ENCODE assay signal across 8 cellular contexts in the genomic region with DNA sequence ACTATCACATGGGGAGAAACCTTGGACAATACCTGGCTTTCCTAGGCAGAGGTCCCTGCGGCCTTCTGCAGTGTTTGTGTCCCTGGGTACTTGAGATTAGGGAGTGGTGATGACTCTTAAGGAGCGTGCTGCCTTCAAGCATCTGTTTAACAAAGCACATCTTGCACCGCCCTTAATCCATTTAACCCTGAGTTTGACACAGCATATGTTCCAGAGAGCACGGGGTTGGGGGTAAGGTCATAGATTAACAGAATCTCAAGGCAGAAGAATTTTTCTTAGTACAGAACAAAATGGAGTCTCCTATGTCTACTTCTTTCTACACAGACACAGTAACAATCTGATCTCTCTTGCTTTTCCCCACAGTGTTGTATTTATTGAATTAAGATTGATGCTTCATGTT. TPM values are rescaled to one million over a fixed set of nuclear protein-coding genes. Genes with fewer than 3 reads are reported as not detected.
DNase-seq lines count a peak whose midpoint lies in the region; ATAC-seq and TF ChIP-seq lines count a peak whose summit lies in the region.
"Not testable (repeated sequence)": the region's sequence is repeated elsewhere in the genome, so short reads cannot be mapped to it uniquely, and the experiment has no call there.
"Had no signal": no experiment of that assay in that cellular context is flagged by ENCODE, and none has a peak within 500 bp of the region (broad histone marks: within the 10 kb centered on the region; RNA-seq: fewer than 3 reads in every experiment).

No MANE protein-coding gene starts in this region.

- ATAC-seq in T-helper 17 cell; activated T-cell treated with anti-CD3 and anti-CD28 coated beads, Interleukin-2, amount 50 U/mL, for 4 hours; natural killer cell; stimulated activated naive B cell treated with anti-CD40 and anti-IgM and Interleukin-4, amounts not matched to agents 10 μg/mL and 1 μg/mL and 100 μg/mL, for 72 hours (replicated peaks): not testable (repeated sequence)

- not testable (repeated sequence) for H3K9me3 ChIP-seq in CD4-positive, alpha-beta memory T cell (ENCODE audit: control insufficient read depth in 1 of 2, low read length in 2 of 2); T-helper 17 cell (ENCODE audit: control insufficient read depth, low read length, poor library complexity, severe bottlenecking); hepatocyte (ENCODE audit: low read depth)

- WGBS in hepatocyte (ENCODE audit: low lambda C conversion rate, missing lambda C conversion rate), result 41% methylated on average over 3 of the region's 4 CpGs

- H3K27me3 ChIP-seq in CD4-positive, alpha-beta memory T cell (ENCODE audit: insufficient read depth, low read length); hepatocyte: not testable (repeated sequence)

- intact Hi-C loops in CD4-positive, alpha-beta memory T cell (cut with micrococcal nuclease), result loop anchor here (5.0 kb wide), 1 partner anchor 128 kb away; a partner anchor contains a TSS
- intact Hi-C loops in natural killer cell (cut with micrococcal nuclease), result loop anchor here (5.0 kb wide), 1 partner anchor 133 kb away; no protein-coding TSS in a partner anchor

- not testable (repeated sequence) for H2AFZ ChIP-seq in hepatocyte

- not testable (repeated sequence) for H3K79me2 ChIP-seq in hepatocyte

- H3K4me1 Mint-ChIP-seq in CD4-positive, alpha-beta memory T cell, result peaks cover 8 to 18% (median 12%) of the 10 kb centered on the region in 4 donors
- H3K4me1 Mint-ChIP-seq in T-helper 17 cell (peaks cover 11% of the 10 kb centered on the region), natural killer cell (peaks cover 11% of the 10 kb centered on the region in 2 donors)
- H3K4me1 Mint-ChIP-seq in activated T-cell treated with anti-CD3 and anti-CD28 coated beads, Interleukin-2, amount 50 U/mL, for 4 hours (ENCODE audit: low read depth), result not testable (repeated sequence)
- H3K4me1 Mint-ChIP-seq in activated naive CD4-positive, alpha-beta T cell treated with anti-CD3 and anti-CD28 coated beads, Interleukin-2, amount 50 U/mL, for 24 hours, result peaks cover 14% of the 10 kb centered on the region
- H3K4me1 Mint-ChIP-seq in stimulated activated naive B cell treated with anti-CD40 and anti-IgM and Interleukin-4, amounts not matched to agents 10 μg/mL and 1 μg/mL and 100 μg/mL, for 72 hours, result peaks cover 8 to 18% of the 10 kb centered on the region in 2 donors

- H3K9me2 ChIP-seq in hepatocyte (replicated peaks; ENCODE audit: insufficient read depth), result not testable (repeated sequence)

- CTCF ChIA-PET in CD4-positive, alpha-beta memory T cell (lab: Charles Lee; ENCODE audit: partially characterized antibody), result not testable (repeated sequence)

- POLR2A ChIA-PET in CD4-positive, alpha-beta memory T cell (lab: Charles Lee; ENCODE audit: partially characterized antibody), result not testable (repeated sequence)

- not testable (repeated sequence) for H3K36me3 ChIP-seq in CD4-positive, alpha-beta memory T cell (ENCODE audit: insufficient read depth, low read length); hepatocyte (replicated peaks; ENCODE audit: insufficient read depth, low read depth)

- H3K4me2 ChIP-seq in hepatocyte, result not testable (repeated sequence)

- H3K36me3 Mint-ChIP-seq in CD4-positive, alpha-beta memory T cell, result peaks cover 0 to 11% of the 10 kb centered on the region in 2 donors
- H3K36me3 Mint-ChIP-seq in T-helper 17 cell (ENCODE audit: low read depth); activated T-cell treated with anti-CD3 and anti-CD28 coated beads, Interleukin-2, amount 50 U/mL, for 4 hours (ENCODE audit: insufficient read depth); activated naive CD4-positive, alpha-beta T cell treated with anti-CD3 and anti-CD28 coated beads, Interleukin-2, amount 50 U/mL, for 24 hours; natural killer cell; stimulated activated naive B cell treated with anti-CD40 and anti-IgM and Interleukin-4, amounts not matched to agents 10 μg/mL and 1 μg/mL and 100 μg/mL, for 72 hours: not testable (repeated sequence)

- not testable (repeated sequence) for H3K27ac ChIP-seq in CD4-positive, alpha-beta memory T cell (ENCODE audit: low read depth, low read length)
- peak overlapping the region; percentile 51 for H3K27ac ChIP-seq in hepatocyte

- H3K27me3 Mint-ChIP-seq in CD4-positive, alpha-beta memory T cell; T-helper 17 cell; activated T-cell treated with anti-CD3 and anti-CD28 coated beads, Interleukin-2, amount 50 U/mL, for 4 hours (ENCODE audit: low read depth); activated naive CD4-positive, alpha-beta T cell treated with anti-CD3 and anti-CD28 coated beads, Interleukin-2, amount 50 U/mL, for 24 hours: not testable (repeated sequence)
- H3K27me3 Mint-ChIP-seq in natural killer cell (ENCODE audit: low read depth in 2 of 2), result peaks cover 10 to 12% of the 10 kb centered on the region in 2 donors
- H3K27me3 Mint-ChIP-seq in stimulated activated naive B cell treated with anti-CD40 and anti-IgM and Interleukin-4, amounts not matched to agents 10 μg/mL and 1 μg/mL and 100 μg/mL, for 72 hours, result peaks cover 13 to 23% of the 10 kb centered on the region in 2 donors

- H3K4me1 ChIP-seq in CD4-positive, alpha-beta memory T cell (ENCODE audit: insufficient read depth, low read length), result peaks cover 13% of the 10 kb centered on the region
- not testable (repeated sequence) for H3K4me1 ChIP-seq in hepatocyte (ENCODE audit: insufficient read depth)

- H3K9me3 Mint-ChIP-seq in CD4-positive, alpha-beta memory T cell; activated T-cell treated with anti-CD3 and anti-CD28 coated beads, Interleukin-2, amount 50 U/mL, for 4 hours; activated naive CD4-positive, alpha-beta T cell treated with anti-CD3 and anti-CD28 coated beads, Interleukin-2, amount 50 U/mL, for 24 hours; natural killer cell; stimulated activated naive B cell treated with anti-CD40 and anti-IgM and Interleukin-4, amounts not matched to agents 10 μg/mL and 1 μg/mL and 100 μg/mL, for 72 hours: not testable (repeated sequence)

- H3K4me3 Mint-ChIP-seq in CD4-positive, alpha-beta memory T cell, result peak overlapping the region in 7 of 8 donors; percentile 13 to 74 (median 44)
- H3K4me3 Mint-ChIP-seq in T-helper 17 cell; stimulated activated naive B cell treated with anti-CD40 and anti-IgM and Interleukin-4, amounts not matched to agents 10 μg/mL and 1 μg/mL and 100 μg/mL, for 72 hours: not testable (repeated sequence)
- H3K4me3 Mint-ChIP-seq in activated T-cell treated with anti-CD3 and anti-CD28 coated beads, Interleukin-2, amount 50 U/mL, for 4 hours, result peak overlapping the region; percentile 40
- peak overlapping the region; percentile 11 for H3K4me3 Mint-ChIP-seq in activated naive CD4-positive, alpha-beta T cell treated with anti-CD3 and anti-CD28 coated beads, Interleukin-2, amount 50 U/mL, for 24 hours
- H3K4me3 Mint-ChIP-seq in natural killer cell, result peak overlapping the region; percentile 61

- TF ChIP-seq CTCF in hepatocyte (IDR thresholded peaks at IDR 0.05; ENCODE audit: poor library complexity); natural killer cell (IDR thresholded peaks at IDR 0.05): not testable (repeated sequence)

- peak overlapping the region in 1 of 7 donors; percentile 99 for H3K27ac Mint-ChIP-seq in CD4-positive, alpha-beta memory T cell
- peak overlapping the region; percentile 98 for H3K27ac Mint-ChIP-seq in T-helper 17 cell
- not testable (repeated sequence) for H3K27ac Mint-ChIP-seq in activated naive CD4-positive, alpha-beta T cell treated with anti-CD3 and anti-CD28 coated beads, Interleukin-2, amount 50 U/mL, for 24 hours; natural killer cell
- peak overlapping the region; percentile 65 for H3K27ac Mint-ChIP-seq in stimulated activated naive B cell treated with anti-CD40 and anti-IgM and Interleukin-4, amounts not matched to agents 10 μg/mL and 1 μg/mL and 100 μg/mL, for 72 hours

- DNase-seq in CD4-positive, alpha-beta memory T cell; T-helper 17 cell; activated T-cell treated with anti-CD3 and anti-CD28 coated beads, Interleukin-2, amount 50 U/mL, for 4 hours; hepatocyte (ENCODE audit: low spot score); natural killer cell; stimulated activated naive B cell treated with anti-CD40 and anti-IgM and Interleukin-4, amounts not matched to agents 10 μg/mL and 1 μg/mL and 100 μg/mL, for 72 hours: not testable (repeated sequence)

- not testable (repeated sequence) for H3K4me3 ChIP-seq in CD4-positive, alpha-beta memory T cell (ENCODE audit: low read length in 2 of 2); hepatocyte

- H4K20me1 ChIP-seq in hepatocyte (ENCODE audit: insufficient read depth, poor library complexity, severe bottlenecking), result not testable (repeated sequence)

RNA-seq across cellular contexts. Expression of a gene that starts 28.1 kb away (rescaled TPM):
- under 1 TPM in 1 of 2 experiments, not detected in 1; 0.25 TPM for total RNA-seq in CD4-positive, alpha-beta memory T cell
- polyA plus RNA-seq in CD4-positive, alpha-beta memory T cell, result not detected
- total RNA-seq in T-helper 17 cell (not detected), hepatocyte (38.0 and 38.4 TPM in 2 replicates), natural killer cell (1 to 10 TPM in 1 of 3 donors, under 1 TPM in 2; 0.29 to 1.3 (median 0.45) TPM)
- under 1 TPM; 0.28 to 0.58 (median 0.54) TPM for total RNA-seq in activated T-cell treated with anti-CD3 and anti-CD28 coated beads, Interleukin-2, amount 50 U/mL, for 4 hours
- polyA plus RNA-seq in hepatocyte, result 17.4 and 26.4 TPM in 2 replicates
- total RNA-seq: K562 had no signal
- polyA plus RNA-seq: K562 had no signal

Comparison
In these comparisons a context has a peak if more than half of its experiments do, and no peak if none do; other contexts are left out.
1. RNA of a gene that starts 28.1 kb away (total RNA-seq): 38.0 to 38.4 TPM in hepatocyte; 0.28 to 0.58 TPM in activated T-cell treated with anti-CD3 and anti-CD28 coated beads, Interleukin-2, amount 50 U/mL, for 4 hours, 0.29 to 1.3 TPM in natural killer cell, 0.25 TPM in CD4-positive, alpha-beta memory T cell and not detected in T-helper 17 cell; every median in the first group is over 10 times any median in the second.